Comparison of ENCODE assay signal across 14 cellular contexts in genomic region chr22:19480789-19481188, GRCh38. TPM values are rescaled to one million over a fixed set of nuclear protein-coding genes. Genes with fewer than 3 reads are reported as not detected.
DNase-seq lines count a peak whose midpoint lies in the region; ATAC-seq and TF ChIP-seq lines count a peak whose summit lies in the region.
"Had no signal": no experiment of that assay in that cellular context is flagged by ENCODE, and none has a peak within 500 bp of the region (broad histone marks: within the 10 kb centered on the region; RNA-seq: fewer than 3 reads in every experiment).

No MANE protein-coding gene starts in this region.

- H3K27ac Mint-ChIP-seq in activated T-cell treated with anti-CD3 and anti-CD28 coated beads, Interleukin-2, amount 50 U/mL, for 24 hours, result peak overlapping the region; percentile 100
- H3K27ac Mint-ChIP-seq in stimulated activated effector memory CD8-positive, alpha-beta T cell treated with anti-CD3 and anti-CD28 coated beads, Interleukin-12 subunit alpha, Interleukin-12 subunit beta, amount 100 ng/mL, for 72 hours, result peak overlapping the region; percentile 100

- H3K27me3 ChIP-seq in RWPE2 (ENCODE audit: insufficient read depth, poor library complexity, severe bottlenecking), result no peaks in the 10 kb centered on the region
- H3K27me3 ChIP-seq in esophagus muscularis mucosa, result peaks cover 0 to 5% (median 0%) of the 10 kb centered on the region in 4 donors
- H3K27me3 ChIP-seq: upper lobe of left lung had no signal

- peak overlapping the region; percentile 100 for H3K4me3 Mint-ChIP-seq in activated T-cell treated with anti-CD3 and anti-CD28 coated beads, Interleukin-2, amount 50 U/mL, for 24 hours
- peak overlapping the region; percentile 98 for H3K4me3 Mint-ChIP-seq in stimulated activated effector memory CD8-positive, alpha-beta T cell treated with anti-CD3 and anti-CD28 coated beads, Interleukin-12 subunit alpha, Interleukin-12 subunit beta, amount 100 ng/mL, for 72 hours

- TF ChIP-seq POLR2A in erythroblast (IDR thresholded peaks at IDR 0.05; ENCODE audit: low read length) (no peak), esophagus muscularis mucosa (IDR thresholded peaks at IDR 0.05; ENCODE audit: low read depth) (no peak)

- intact Hi-C loops in esophagus muscularis mucosa (cut with DNase I), result no loop called here

- H3K4me1 ChIP-seq in RWPE2 (ENCODE audit: insufficient read depth, poor library complexity, severe bottlenecking) (peaks cover 33% of the 10 kb centered on the region), esophagus muscularis mucosa (peaks cover 18 to 33% (median 33%) of the 10 kb centered on the region in 4 donors)

- WGBS in esophagus muscularis mucosa, result 68% methylated on average over 10 of the region's 10 CpGs

- ATAC-seq in RWPE2 (ENCODE audit: low read depth) (no peak), HG02885 (IDR thresholded peaks at IDR 0.05; ENCODE audit: poor library complexity, unreplicated experiment) (no peak)
- no peak for ATAC-seq in stimulated activated effector memory CD8-positive, alpha-beta T cell treated with anti-CD3 and anti-CD28 coated beads, Interleukin-12 subunit alpha, Interleukin-12 subunit beta, amount 100 ng/mL, for 72 hours
- ATAC-seq in activated CD4-positive, CD25-positive, alpha-beta regulatory T cell treated with anti-CD3 and anti-CD28 coated beads, Interleukin-2, amount 50 U/mL, for 24 hours, result no peak
- ATAC-seq: left ventricle myocardium superior had no signal

- no peak for TF ChIP-seq CTCF in RWPE2 (IDR thresholded peaks at IDR 0.05; ENCODE audit: poor library complexity, severe bottlenecking)
- no peak for TF ChIP-seq CTCF in esophagus muscularis mucosa (IDR thresholded peaks at IDR 0.05)

- H3K4me1 Mint-ChIP-seq in activated T-cell treated with anti-CD3 and anti-CD28 coated beads, Interleukin-2, amount 50 U/mL, for 24 hours (ENCODE audit: low read depth), result peaks cover 43% of the 10 kb centered on the region
- peaks cover 34% of the 10 kb centered on the region for H3K4me1 Mint-ChIP-seq in stimulated activated effector memory CD8-positive, alpha-beta T cell treated with anti-CD3 and anti-CD28 coated beads, Interleukin-12 subunit alpha, Interleukin-12 subunit beta, amount 100 ng/mL, for 72 hours

- no peaks in the 10 kb centered on the region for H3K9me3 ChIP-seq in RWPE2 (ENCODE audit: severe bottlenecking)
- H3K9me3 ChIP-seq in esophagus muscularis mucosa, result no peaks in the 10 kb centered on the region
- H3K9me3 ChIP-seq: upper lobe of left lung had no signal

- H3K27me3 Mint-ChIP-seq in activated T-cell treated with anti-CD3 and anti-CD28 coated beads, Interleukin-2, amount 50 U/mL, for 24 hours, result no peaks in the 10 kb centered on the region

- H3K36me3 ChIP-seq in RWPE2 (ENCODE audit: low read depth) (peaks cover 54% of the 10 kb centered on the region), esophagus muscularis mucosa (peaks cover 0 to 4% (median 0%) of the 10 kb centered on the region in 4 donors)

- H3K36me3 Mint-ChIP-seq in activated T-cell treated with anti-CD3 and anti-CD28 coated beads, Interleukin-2, amount 50 U/mL, for 24 hours (ENCODE audit: low read depth), result peaks cover 77% of the 10 kb centered on the region
- H3K36me3 Mint-ChIP-seq in stimulated activated effector memory CD8-positive, alpha-beta T cell treated with anti-CD3 and anti-CD28 coated beads, Interleukin-12 subunit alpha, Interleukin-12 subunit beta, amount 100 ng/mL, for 72 hours, result peaks cover 68% of the 10 kb centered on the region

- H3K4me3 ChIP-seq in RWPE2 (ENCODE audit: severe bottlenecking) (peak overlapping the region; percentile 66), esophagus muscularis mucosa (no peak overlapping the region)

- no peaks in the 10 kb centered on the region for H3K9me3 Mint-ChIP-seq in activated T-cell treated with anti-CD3 and anti-CD28 coated beads, Interleukin-2, amount 50 U/mL, for 24 hours
- no peaks in the 10 kb centered on the region for H3K9me3 Mint-ChIP-seq in stimulated activated effector memory CD8-positive, alpha-beta T cell treated with anti-CD3 and anti-CD28 coated beads, Interleukin-12 subunit alpha, Interleukin-12 subunit beta, amount 100 ng/mL, for 72 hours

- H3K27ac ChIP-seq in RWPE2 (ENCODE audit: poor library complexity, severe bottlenecking) (peak overlapping the region; percentile 99), esophagus muscularis mucosa (replicated peaks in 1 of 4) (no peak overlapping the region)

- TF ChIP-seq EP300 in esophagus muscularis mucosa (IDR thresholded peaks at IDR 0.05), result no peak

- no peak for DNase-seq in activated T-cell treated with anti-CD3 and anti-CD28 coated beads, Interleukin-2, amount 50 U/mL, for 24 hours
- DNase-seq in activated T-cell treated with anti-CD3 and anti-CD28 coated beads, Interleukin-2, amount 50 U/mL, for 1 hour, result no peak
- DNase-seq in RWPE2 (ENCODE audit: low spot score), result no peak
- DNase-seq in erythroblast (lab: John Stamatoyannopoulos, UW), result peak; percentile 22 to 45
- no peak for DNase-seq in stimulated activated effector memory CD8-positive, alpha-beta T cell treated with anti-CD3 and anti-CD28 coated beads, Interleukin-12 subunit alpha, Interleukin-12 subunit beta, amount 100 ng/mL, for 72 hours (ENCODE audit: low spot score in 2 of 2)
- no peak for DNase-seq in esophagus muscularis mucosa (ENCODE audit: extremely low spot score)
- DNase-seq: C1 segment of cervical spinal cord; effector memory CD4-positive, alpha-beta T cell; left ventricle myocardium superior; upper lobe of left lung had no signal

RNA-seq across cellular contexts. Expression of gene CDC45, which starts 1.1 kb away (rescaled TPM):
- total RNA-seq in esophagus muscularis mucosa, result 1 to 10 TPM in 1 of 4 donors, under 1 TPM in 2, not detected in 1; 0.32 to 1.1 (median 0.42) TPM

RNA-seq across cellular contexts. Expression of gene UFD1, which starts 1.8 kb away (rescaled TPM):
- total RNA-seq in esophagus muscularis mucosa, result 10 to 100 TPM; 54.8 to 65.2 (median 57.1) TPM

RNA-seq across cellular contexts. Expression of gene C22orf39, which starts 33.3 kb away (rescaled TPM):
- 100 to 1,000 TPM in 3 of 4 donors, 10 to 100 TPM in 1; 92.1 to 136 (median 111) TPM for total RNA-seq in esophagus muscularis mucosa

RNA-seq across cellular contexts. Expression of gene CLDN5, which starts 43.4 kb away (rescaled TPM):
- 100 to 1,000 TPM in 3 of 4 donors, 10 to 100 TPM in 1; 39.9 to 209 (median 147) TPM for total RNA-seq in esophagus muscularis mucosa
- total RNA-seq: activated CD8-positive, alpha-beta memory T cell treated with anti-CD3 and anti-CD28 coated beads for 36 hours; HT1080 had no signal

RNA-seq across cellular contexts. Expression of gene MRPL40, which starts 48.4 kb away (rescaled TPM):
- 10 to 100 TPM; 21.2 to 31.2 (median 27.7) TPM for total RNA-seq in esophagus muscularis mucosa

Comparison
In these comparisons a context has a peak if more than half of its experiments do, and no peak if none do; other contexts are left out.
1. DNase-seq: peak in erythroblast (2 of 2); none in activated T-cell treated with anti-CD3 and anti-CD28 coated beads, Interleukin-2, amount 50 U/mL, for 24 hours (single experiment), activated T-cell treated with anti-CD3 and anti-CD28 coated beads, Interleukin-2, amount 50 U/mL, for 1 hour (single experiment), RWPE2 (single experiment), stimulated activated effector memory CD8-positive, alpha-beta T cell treated with anti-CD3 and anti-CD28 coated beads, Interleukin-12 subunit alpha, Interleukin-12 subunit beta, amount 100 ng/mL, for 72 hours (0 of 2) and esophagus muscularis mucosa (single experiment).